In genomic region chr6:135586844-135587243, GRCh38 we compare ENCODE assay signal across 13 cellular contexts.
A peak's percentile ranks its signal among the peaks of the same experiment; 100 is the strongest.
DNase-seq lines count a peak whose midpoint lies in the region; ATAC-seq and TF ChIP-seq lines count a peak whose summit lies in the region.
"Had no signal": no experiment of that assay in that cellular context is flagged by ENCODE, and none has a peak within 500 bp of the region (broad histone marks: within the 10 kb centered on the region; RNA-seq: fewer than 3 reads in every experiment).

No MANE protein-coding gene starts in this region.

- H3K9ac ChIP-seq in IMR-90 (ENCODE audit: low read depth, low read length): no peak overlapping the region

- H3K36me3 Mint-ChIP-seq in activated naive CD4-positive, alpha-beta T cell treated with anti-CD3 and anti-CD28 coated beads, Interleukin-2, amount 10 ng/mL, durations not matched to agents 7 days and 5 days: peaks cover 37% of the 10 kb centered on the region
- H3K36me3 Mint-ChIP-seq in activated naive CD8-positive, alpha-beta T cell treated with anti-CD3 and anti-CD28 coated beads, Interleukin-2, amount 50 U/mL, for 24 hours (ENCODE audit: low read depth): peaks cover 16% of the 10 kb centered on the region

- H3K4me1 Mint-ChIP-seq in activated naive CD4-positive, alpha-beta T cell treated with anti-CD3 and anti-CD28 coated beads, Interleukin-2, amount 10 ng/mL, durations not matched to agents 7 days and 5 days: peaks cover 45% of the 10 kb centered on the region
- H3K4me1 Mint-ChIP-seq in activated naive CD8-positive, alpha-beta T cell treated with anti-CD3 and anti-CD28 coated beads, Interleukin-2, amount 50 U/mL, for 24 hours: peaks cover 53% of the 10 kb centered on the region

- BruUV-seq in IMR-90 (replicated peaks; lab: Mats Ljungman, UMichigan): no TSS peak

- H2AK9ac ChIP-seq in IMR-90 (replicated peaks; ENCODE audit: low read depth, low read length, poor library complexity): no peak overlapping the region

- peak; percentile 37 for DNase-seq in activated naive CD4-positive, alpha-beta T cell treated with anti-CD3 and anti-CD28 coated beads, Interleukin-2, amount 10 ng/mL, durations not matched to agents 7 days and 5 days
- no peak for DNase-seq in activated naive CD4-positive, alpha-beta T cell (lab: John Stamatoyannopoulos, UW)
- DNase-seq in IMR-90 (peak; percentile 47), NCI-H2171 treated with DMSO at 0.1 percent for 48 hours (lab: John Stamatoyannopoulos, UW) (no peak), NCI-H526 (lab: John Stamatoyannopoulos, UW) (no peak), germinal center (ENCODE audit: low spot score) (no peak), epidermal melanocyte (ENCODE audit: insufficient read length, low spot score) (no peak)
- peak; percentile 37 for DNase-seq in activated naive CD8-positive, alpha-beta T cell treated with anti-CD3 and anti-CD28 coated beads, Interleukin-2, amount 50 U/mL, for 24 hours
- DNase-seq: kidney glomerular epithelial cell, NCI-H446, ovary, T1000 had no signal

- no peak overlapping the region for H3K56ac ChIP-seq in IMR-90 (ENCODE audit: extremely low read depth, insufficient read depth, low read length)

- H3K27me3 ChIP-seq in IMR-90 (ENCODE audit: control insufficient read depth, insufficient read depth, low read length): no peaks in the 10 kb centered on the region
- H3K27me3 ChIP-seq: ovary had no signal

- H2BK5ac ChIP-seq in IMR-90 (ENCODE audit: low read depth, low read length, poor library complexity, severe bottlenecking): no peak overlapping the region

- peaks cover 3% of the 10 kb centered on the region; the same call in 1 of the 2 replicates for H3K9me1 ChIP-seq in IMR-90 (ENCODE audit: insufficient read depth, low read length)

- H3K4ac ChIP-seq in IMR-90 (ENCODE audit: low read depth, low read length): no peak overlapping the region

- H3K18ac ChIP-seq in IMR-90 (ENCODE audit: low read depth, low read length): no peak overlapping the region

- no peaks in the 10 kb centered on the region for H4K20me1 ChIP-seq in IMR-90 (ENCODE audit: insufficient read depth, low read length)

- H3K4me3 Mint-ChIP-seq in activated naive CD4-positive, alpha-beta T cell treated with anti-CD3 and anti-CD28 coated beads, Interleukin-2, amount 10 ng/mL, durations not matched to agents 7 days and 5 days: no peak overlapping the region
- peak overlapping the region; percentile 42 for H3K4me3 Mint-ChIP-seq in activated naive CD8-positive, alpha-beta T cell treated with anti-CD3 and anti-CD28 coated beads, Interleukin-2, amount 50 U/mL, for 24 hours

- H3K14ac ChIP-seq in IMR-90 (replicated peaks; ENCODE audit: low read depth, low read length): no peak overlapping the region

- no peak for TF ChIP-seq CTCF in IMR-90 (conservative IDR thresholded peaks at IDR 0.05; ENCODE audit: low read depth, low read length)

- H3K4me1 ChIP-seq in IMR-90 (ENCODE audit: control insufficient read depth, insufficient read depth, low read length): peaks cover 2% of the 10 kb centered on the region; the same call in 1 of the 2 replicates

- in situ Hi-C loops in IMR-90 (cut with MboI; ENCODE audit: low sequenced_read_pairs): no loop called here

- TF ChIP-seq POLR2A in IMR-90 (IDR thresholded peaks at IDR 0.05; ENCODE audit: low read depth, low read length): no peak

- POLR2A ChIA-PET in IMR-90 (lab: Charles Lee; ENCODE audit: unreplicated experiment): no interaction called here

- no peak for ATAC-seq in IMR-90 (ENCODE audit: low read depth)
- peak; percentile 79 for ATAC-seq in activated naive CD8-positive, alpha-beta T cell treated with anti-CD3 and anti-CD28 coated beads, Interleukin-2, amount 50 U/mL, for 24 hours
- ATAC-seq: esophagus mucosa had no signal

- no peaks in the 10 kb centered on the region for H3K27me3 Mint-ChIP-seq in activated naive CD4-positive, alpha-beta T cell treated with anti-CD3 and anti-CD28 coated beads, Interleukin-2, amount 10 ng/mL, durations not matched to agents 7 days and 5 days
- no peaks in the 10 kb centered on the region for H3K27me3 Mint-ChIP-seq in activated naive CD8-positive, alpha-beta T cell treated with anti-CD3 and anti-CD28 coated beads, Interleukin-2, amount 50 U/mL, for 24 hours

- H3K36me3 ChIP-seq in IMR-90 (ENCODE audit: control insufficient read depth, insufficient read depth, low read length): no peaks in the 10 kb centered on the region
- H3K36me3 ChIP-seq: ovary had no signal

- dilution Hi-C loops in IMR-90 (cut with HindIII; ENCODE audit: low sequenced_read_pairs, unreplicated experiment): no loop called here

- H2BK15ac ChIP-seq in IMR-90 (ENCODE audit: low read depth, low read length): no peak overlapping the region

- H2AFZ ChIP-seq in IMR-90 (replicated peaks; ENCODE audit: low read length, poor library complexity): no peak overlapping the region

- no peak overlapping the region for H4K5ac ChIP-seq in IMR-90 (ENCODE audit: low read depth, low read length)

- no peak for TF ChIP-seq RAD21 in IMR-90 (IDR thresholded peaks at IDR 0.05; ENCODE audit: low read length)

- no peak overlapping the region for H3K27ac ChIP-seq in IMR-90 (ENCODE audit: insufficient read depth, low read length)
- H3K27ac ChIP-seq: ovary had no signal

- CTCF ChIA-PET in activated naive CD4-positive, alpha-beta T cell treated with anti-CD3 and anti-CD28 coated beads, Interleukin-2, amount 10 ng/mL, durations not matched to agents 7 days and 5 days (lab: Charles Lee): interaction anchor here (0.9 to 1.7 kb wide), 6 partner anchors 18 to 702 kb away, joined by 3 to 6 read pairs (median 4); partner anchors contain the start of gene BCLAF1
- CTCF ChIA-PET in IMR-90 (lab: Yijun Ruan, JAX): interaction anchor here (0.7 kb wide), 1 partner anchor 23 kb away, joined by 3 read pairs; no protein-coding TSS in a partner anchor

- H3K27ac Mint-ChIP-seq in activated naive CD4-positive, alpha-beta T cell treated with anti-CD3 and anti-CD28 coated beads, Interleukin-2, amount 10 ng/mL, durations not matched to agents 7 days and 5 days: peak overlapping the region; percentile 79
- H3K27ac Mint-ChIP-seq in activated naive CD8-positive, alpha-beta T cell treated with anti-CD3 and anti-CD28 coated beads, Interleukin-2, amount 50 U/mL, for 24 hours: peak overlapping the region; percentile 71

- H2BK20ac ChIP-seq in IMR-90 (ENCODE audit: low read depth, low read length): no peak overlapping the region

- H3K9me3 Mint-ChIP-seq in activated naive CD4-positive, alpha-beta T cell treated with anti-CD3 and anti-CD28 coated beads, Interleukin-2, amount 10 ng/mL, durations not matched to agents 7 days and 5 days: peaks cover 31% of the 10 kb centered on the region
- H3K9me3 Mint-ChIP-seq in activated naive CD8-positive, alpha-beta T cell treated with anti-CD3 and anti-CD28 coated beads, Interleukin-2, amount 50 U/mL, for 24 hours: peaks cover 15% of the 10 kb centered on the region

- no peak overlapping the region for H2AK5ac ChIP-seq in IMR-90 (ENCODE audit: low read depth, low read length)

- H2BK120ac ChIP-seq in IMR-90 (ENCODE audit: low read depth, low read length): no peak overlapping the region

- H3K4me2 ChIP-seq in IMR-90 (ENCODE audit: low read depth, low read length): no peak overlapping the region

- 0 out of 2 replicates have a peak, but pooled peaks cover 2% of the 10 kb centered on the region for H3K9me3 ChIP-seq in IMR-90 (ENCODE audit: control insufficient read depth, insufficient read depth, low read length)
- H3K9me3 ChIP-seq: ovary had no signal

- no peak overlapping the region for H4K8ac ChIP-seq in IMR-90 (ENCODE audit: low read depth in 2 of 2, low read length in 2 of 2)

- no peak overlapping the region for H3K23ac ChIP-seq in IMR-90 (ENCODE audit: low read depth, low read length)

- no peaks in the 10 kb centered on the region for H3K79me1 ChIP-seq in IMR-90 (ENCODE audit: low read depth in 1 of 2, low read length in 2 of 2)

- H3K4me3 ChIP-seq in IMR-90 (ENCODE audit: insufficient read depth, low read depth, low read length): no peak overlapping the region
- H3K4me3 ChIP-seq: ovary had no signal

- no peak overlapping the region for H4K91ac ChIP-seq in IMR-90 (ENCODE audit: insufficient read depth, low read depth, low read length)

- intact Hi-C loops in IMR-90 (cut with micrococcal nuclease): no loop called here

- no CpG with 5 or more reads among the region's 4 CpGs for WGBS in IMR-90 (ENCODE audit: extremely low coverage in 2 of 2, insufficient read length in 1 of 2), 2 experiments

TF ChIP-seq in IMR-90, 13 proteins besides CTCF, POLR2A, EP300 and RAD21 (continues in another document):
- TF ChIP-seq MAFK (IDR thresholded peaks at IDR 0.05; ENCODE audit: low read depth, low read length) (no peak), RFX5 (IDR thresholded peaks at IDR 0.05; ENCODE audit: low read depth, low read length) (no peak), FOS (IDR thresholded peaks at IDR 0.05; ENCODE audit: low read depth, low read length) (no peak), CEBPB (IDR thresholded peaks at IDR 0.05; ENCODE audit: low read depth, low read length) (no peak), SMC3 (IDR thresholded peaks at IDR 0.05; ENCODE audit: low read depth, low read length) (no peak), BHLHE40 (IDR thresholded peaks at IDR 0.05; ENCODE audit: low read depth, low read length) (no peak), CHD1 (IDR thresholded peaks at IDR 0.05; ENCODE audit: low read depth, low read length) (no peak), USF2 (IDR thresholded peaks at IDR 0.05; ENCODE audit: low read depth, low read length) (no peak), MXI1 (IDR thresholded peaks at IDR 0.05; ENCODE audit: borderline replicate concordance, low read depth, low read length) (no peak), RCOR1 (IDR thresholded peaks at IDR 0.05; ENCODE audit: insufficient replicate concordance, low read length) (no peak), MAZ (IDR thresholded peaks at IDR 0.05; ENCODE audit: borderline replicate concordance, low read depth, low read length) (no peak), NFE2L2 (IDR thresholded peaks at IDR 0.05; ENCODE audit: low read depth, low read length) (no peak)

Comparison
In these comparisons a context has a peak if more than half of its experiments do, and no peak if none do; other contexts are left out.
1. DNase-seq: peak in activated naive CD4-positive, alpha-beta T cell treated with anti-CD3 and anti-CD28 coated beads, Interleukin-2, amount 10 ng/mL, durations not matched to agents 7 days and 5 days (single experiment), IMR-90 (single experiment) and activated naive CD8-positive, alpha-beta T cell treated with anti-CD3 and anti-CD28 coated beads, Interleukin-2, amount 50 U/mL, for 24 hours (single experiment); none in activated naive CD4-positive, alpha-beta T cell (0 of 4), NCI-H2171 treated with DMSO at 0.1 percent for 48 hours (single experiment), NCI-H526 (0 of 2), germinal center (single experiment) and epidermal melanocyte (single experiment).